In the genomic region with DNA sequence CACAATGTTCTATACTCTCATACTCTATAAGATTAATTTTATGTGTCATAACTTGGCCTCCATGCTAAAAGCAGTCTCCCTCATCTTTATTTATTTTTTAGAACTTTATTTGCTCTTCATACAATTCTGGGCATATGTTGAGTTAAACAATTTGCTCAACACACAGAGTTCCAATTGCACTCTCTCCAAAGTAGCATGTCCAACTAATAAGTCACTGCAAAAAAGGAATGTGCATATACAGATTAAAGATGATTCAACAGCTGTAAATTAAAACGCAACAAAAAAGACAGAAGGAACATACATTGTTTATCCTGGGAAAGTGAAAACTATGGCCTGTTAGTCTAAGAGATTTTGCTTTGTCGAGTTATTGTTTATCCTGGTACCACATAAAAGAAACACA, we compare ENCODE assay signal across 24 cellular contexts.
DNase-seq lines count a peak whose midpoint lies in the region; ATAC-seq and TF ChIP-seq lines count a peak whose summit lies in the region.
"Had no signal": no experiment of that assay in that cellular context is flagged by ENCODE, and none has a peak within 500 bp of the region (broad histone marks: within the 10 kb centered on the region; RNA-seq: fewer than 3 reads in every experiment).

No MANE protein-coding gene starts in this region.

- no peak overlapping the region for H3K27ac Mint-ChIP-seq in stimulated activated naive CD8-positive, alpha-beta T cell treated with anti-CD3 and anti-CD28 coated beads, Interleukin-15, amount 100 ng/mL, for 72 hours
- H3K27ac Mint-ChIP-seq: GM23338 had no signal

- H2BK12ac ChIP-seq in mesenchymal stem cell (ENCODE audit: low read length in 2 of 2), result no peak overlapping the region

- no peak overlapping the region for H2BK15ac ChIP-seq in mesenchymal stem cell (ENCODE audit: low read depth, poor library complexity, severe bottlenecking)

- no peak overlapping the region for H3K14ac ChIP-seq in mesenchymal stem cell (ENCODE audit: low read length in 2 of 2)

- TF ChIP-seq POLR2A in uterus (IDR thresholded peaks at IDR 0.05), result no peak

- H2BK5ac ChIP-seq in mesenchymal stem cell (ENCODE audit: low read depth, low read length, poor library complexity, severe bottlenecking), result no peak overlapping the region

- no peak overlapping the region for H3K27ac ChIP-seq in mesenchymal stem cell (ENCODE audit: low read length, poor library complexity, severe bottlenecking)
- H3K27ac ChIP-seq in uterus, result no peak overlapping the region

- no peaks in the 10 kb centered on the region for H3K4me1 ChIP-seq in mesenchymal stem cell (ENCODE audit: control insufficient read depth, insufficient read depth, low read depth, low read length)
- H3K4me1 ChIP-seq in uterus, result no peaks in the 10 kb centered on the region

- intact Hi-C loops in uterus (cut with DNase I; ENCODE audit: low total_unique reads), result no loop called here

- H2AFZ ChIP-seq in mesenchymal stem cell (ENCODE audit: low read depth, low read length), result no peak overlapping the region
- H2AFZ ChIP-seq: GM23338 had no signal

- no peak overlapping the region for H3K18ac ChIP-seq in mesenchymal stem cell (ENCODE audit: low read depth in 1 of 2, low read length in 2 of 2)

- H3K9ac ChIP-seq in mesenchymal stem cell (ENCODE audit: low read length), result no peak overlapping the region

- H3K4me3 Mint-ChIP-seq in stimulated activated naive CD8-positive, alpha-beta T cell treated with anti-CD3 and anti-CD28 coated beads, Interleukin-15, amount 100 ng/mL, for 72 hours, result no peak overlapping the region
- H3K4me3 Mint-ChIP-seq: GM23338 had no signal

- H3K23ac ChIP-seq in mesenchymal stem cell (ENCODE audit: low read length in 2 of 2), result no peak overlapping the region

- no peak overlapping the region for H2BK120ac ChIP-seq in mesenchymal stem cell (ENCODE audit: low read depth, low read length)

- H2AK5ac ChIP-seq in mesenchymal stem cell (ENCODE audit: low read length, severe bottlenecking), result no peak overlapping the region

- peaks cover 0 to 10% of the 10 kb centered on the region in 2 donors for H3K9me3 Mint-ChIP-seq in stimulated activated naive CD8-positive, alpha-beta T cell treated with anti-CD3 and anti-CD28 coated beads, Interleukin-15, amount 100 ng/mL, for 72 hours

- H3K9me3 ChIP-seq in mesenchymal stem cell (ENCODE audit: control insufficient read depth, low read length), result peaks cover 14% of the 10 kb centered on the region
- H3K9me3 ChIP-seq in uterus, result no peaks in the 10 kb centered on the region
- H3K9me3 ChIP-seq: HAP-1 had no signal

- peak; percentile 11 for DNase-seq in EL
- peak; percentile 70 for DNase-seq in amniotic epithelial cell (ENCODE audit: low read depth)
- DNase-seq in fibroblast of gingiva (ENCODE audit: low read depth), result peak; percentile 21
- peak; percentile 65 for DNase-seq in mesenchymal stem cell
- no peak for DNase-seq in stimulated activated naive CD8-positive, alpha-beta T cell treated with anti-CD3 and anti-CD28 coated beads, Interleukin-15, amount 100 ng/mL, for 72 hours
- no peak for DNase-seq in NCI-H2081 (lab: John Stamatoyannopoulos, UW)
- DNase-seq in uterus, result no peak
- DNase-seq: 8988T; ACHN; Calu3; DMS153; DND-41; KG1; MM.1S; NCI-H2029; NCI-H446 treated with DMSO at 0.1 percent for 48 hours; NCI-H526; NCI-H82; NK-92 treated with Interleukin-12 subunit alpha and Interleukin-12 subunit beta, amount 100 ng/mL, for 24 hours; Right ventricle myocardium superior; RPMI8226 had no signal

- H3K79me1 ChIP-seq in mesenchymal stem cell (replicated peaks; ENCODE audit: low read length, poor library complexity, severe bottlenecking), result no peaks in the 10 kb centered on the region

- no peaks in the 10 kb centered on the region for H3K4me1 Mint-ChIP-seq in stimulated activated naive CD8-positive, alpha-beta T cell treated with anti-CD3 and anti-CD28 coated beads, Interleukin-15, amount 100 ng/mL, for 72 hours
- H3K4me1 Mint-ChIP-seq: GM23338 had no signal

- H3K36me3 ChIP-seq in mesenchymal stem cell (ENCODE audit: control insufficient read depth in 1 of 2, insufficient read depth in 2 of 2, low read depth in 1 of 2, low read length in 2 of 2) (no peaks in the 10 kb centered on the region), uterus (no peaks in the 10 kb centered on the region)
- H3K36me3 ChIP-seq: HAP-1 had no signal

- H3K4ac ChIP-seq in mesenchymal stem cell (ENCODE audit: low read depth in 1 of 2, low read length in 2 of 2), result no peak overlapping the region

- H3K27me3 Mint-ChIP-seq in stimulated activated naive CD8-positive, alpha-beta T cell treated with anti-CD3 and anti-CD28 coated beads, Interleukin-15, amount 100 ng/mL, for 72 hours, result no peaks in the 10 kb centered on the region

- H3K4me3 ChIP-seq in mesenchymal stem cell (ENCODE audit: insufficient read depth in 1 of 2, low read depth in 1 of 2, low read length in 2 of 2), result no peak overlapping the region
- H3K4me3 ChIP-seq in uterus, result no peak overlapping the region
- H3K4me3 ChIP-seq: GM23338, HAP-1 had no signal

- no peaks in the 10 kb centered on the region for H3K27me3 ChIP-seq in mesenchymal stem cell (ENCODE audit: control insufficient read depth in 1 of 2, insufficient read depth in 1 of 2, low read length in 2 of 2)
- no peaks in the 10 kb centered on the region for H3K27me3 ChIP-seq in uterus

- no peak overlapping the region for H3K4me2 ChIP-seq in mesenchymal stem cell (ENCODE audit: low read length, poor library complexity, severe bottlenecking)
- H3K4me2 ChIP-seq: GM23338 had no signal

- H4K8ac ChIP-seq in mesenchymal stem cell (ENCODE audit: low read length), result no peak overlapping the region

- H4K91ac ChIP-seq in mesenchymal stem cell (ENCODE audit: low read length), result no peak overlapping the region

- TF ChIP-seq CTCF in uterus (IDR thresholded peaks at IDR 0.05), result no peak

- WGBS in mesenchymal stem cell, result no CpG with 5 or more reads among the region's 2 CpGs

- ATAC-seq in stimulated activated naive CD8-positive, alpha-beta T cell treated with anti-CD3 and anti-CD28 coated beads, Interleukin-15, amount 100 ng/mL, for 72 hours, result no peak
- ATAC-seq in GM19397 (IDR thresholded peaks at IDR 0.05; ENCODE audit: unreplicated experiment), result no peak
- ATAC-seq: GM23338 had no signal

Comparison
In these comparisons a context has a peak if more than half of its experiments do, and no peak if none do; other contexts are left out.
1. DNase-seq: peak in EL (single experiment), amniotic epithelial cell (single experiment), fibroblast of gingiva (single experiment) and mesenchymal stem cell (single experiment); none in stimulated activated naive CD8-positive, alpha-beta T cell treated with anti-CD3 and anti-CD28 coated beads, Interleukin-15, amount 100 ng/mL, for 72 hours (0 of 2), NCI-H2081 (0 of 2) and uterus (0 of 2).